Comparison of ENCODE assay signal across 10 cellular contexts in the genomic region with DNA sequence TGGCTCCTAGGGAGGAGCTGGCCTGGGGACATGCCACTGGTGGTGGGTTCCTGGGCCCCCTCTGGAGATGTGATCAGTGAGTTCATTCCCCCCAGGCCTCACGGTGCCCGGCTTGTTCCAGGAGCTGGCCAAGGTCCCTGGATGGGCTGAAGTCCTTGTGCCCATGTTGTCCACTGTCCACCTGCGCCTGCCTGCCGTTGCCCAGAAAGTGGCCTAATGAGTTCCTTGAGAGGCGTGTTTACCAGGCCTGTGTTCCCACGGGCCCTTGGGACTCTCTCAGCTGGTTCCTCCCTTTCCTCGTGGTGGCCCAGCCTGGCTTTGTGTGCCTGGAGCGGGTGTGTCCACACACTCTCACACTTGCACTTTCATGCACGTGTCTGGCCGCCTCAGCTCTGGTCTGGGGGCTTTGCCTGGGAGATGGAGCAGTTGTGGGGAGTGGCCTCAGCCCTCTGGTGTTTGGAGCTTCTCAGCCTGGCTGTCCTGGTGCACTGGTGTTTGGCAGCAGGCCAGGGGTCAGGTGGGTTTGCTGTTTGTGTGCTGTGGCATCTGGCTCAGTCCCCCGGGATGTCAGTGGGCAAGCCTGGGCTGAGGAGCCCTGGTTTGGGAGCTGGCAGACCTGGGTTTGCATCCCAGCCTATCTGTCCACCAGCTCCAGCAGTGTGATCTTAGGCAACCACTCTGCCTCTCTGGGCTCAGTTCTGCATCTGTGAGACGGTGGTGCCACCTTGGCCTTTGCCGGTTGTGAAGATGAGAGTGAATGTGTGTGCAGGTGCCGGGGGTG. TPM values are rescaled to one million over a fixed set of nuclear protein-coding genes. Genes with fewer than 3 reads are reported as not detected.
DNase-seq lines count a peak whose midpoint lies in the region; ATAC-seq and TF ChIP-seq lines count a peak whose summit lies in the region.
"Had no signal": no experiment of that assay in that cellular context is flagged by ENCODE, and none has a peak within 500 bp of the region (broad histone marks: within the 10 kb centered on the region; RNA-seq: fewer than 3 reads in every experiment).

No MANE protein-coding gene starts in this region.

- H3F3A ChIP-seq in MM.1S (ENCODE audit: insufficient read depth, low read length), result peaks cover 14% of the 10 kb centered on the region

- CTCF ChIA-PET in CD4-positive, alpha-beta T cell (lab: Charles Lee), result interaction anchor here (0.6 to 1.8 kb wide), 5 partner anchors 9 to 73 kb away, joined by 3 to 9 read pairs (median 3); no protein-coding TSS in a partner anchor

- H3K27me3 Mint-ChIP-seq in CD4-positive, alpha-beta T cell, result no peaks in the 10 kb centered on the region
- no peaks in the 10 kb centered on the region for H3K27me3 Mint-ChIP-seq in activated naive CD8-positive, alpha-beta T cell treated with anti-CD3 and anti-CD28 coated beads, Interleukin-2, amount 10 ng/mL, durations not matched to agents 7 days and 5 days
- H3K27me3 Mint-ChIP-seq in natural killer cell (ENCODE audit: low read depth in 2 of 2), result no peaks in the 10 kb centered on the region

- H3K36me3 Mint-ChIP-seq in CD4-positive, alpha-beta T cell (ENCODE audit: low read depth), result peaks cover 51% of the 10 kb centered on the region
- H3K36me3 Mint-ChIP-seq in activated naive CD8-positive, alpha-beta T cell treated with anti-CD3 and anti-CD28 coated beads, Interleukin-2, amount 10 ng/mL, durations not matched to agents 7 days and 5 days, result peaks cover 33% of the 10 kb centered on the region
- no peaks in the 10 kb centered on the region for H3K36me3 Mint-ChIP-seq in natural killer cell

- POLR2A ChIA-PET in CD4-positive, alpha-beta T cell (lab: Charles Lee), result interaction anchor here (1.3 to 3.8 kb wide), 3 partner anchors 11 to 29 kb away, joined by 3 to 40 read pairs (median 19); partner anchors contain the start of gene ADCY7
- POLR2A ChIA-PET in activated naive CD8-positive, alpha-beta T cell treated with anti-CD3 and anti-CD28 coated beads, Interleukin-2, amount 10 ng/mL, durations not matched to agents 7 days and 5 days (lab: Charles Lee), result interaction anchor here (1.3 to 3.4 kb wide), 2 partner anchors 11 to 29 kb away, joined by 4 to 20 read pairs; no protein-coding TSS in a partner anchor

- H3K4me1 ChIP-seq in Karpas-422 (ENCODE audit: low read length) (peaks cover 57% of the 10 kb centered on the region), MM.1S (ENCODE audit: low read length) (peaks cover 28% of the 10 kb centered on the region)

- intact Hi-C loops in CD4-positive, alpha-beta T cell (cut with DNase I, micrococcal nuclease), result no loop called here
- intact Hi-C loops in natural killer cell (cut with micrococcal nuclease), result loop anchor here (5.0 kb wide), 2 partner anchors 37 to 57 kb away; no protein-coding TSS in a partner anchor

- no peaks in the 10 kb centered on the region for H3K9me3 Mint-ChIP-seq in CD4-positive, alpha-beta T cell
- peaks cover 2% of the 10 kb centered on the region for H3K9me3 Mint-ChIP-seq in activated naive CD8-positive, alpha-beta T cell treated with anti-CD3 and anti-CD28 coated beads, Interleukin-2, amount 10 ng/mL, durations not matched to agents 7 days and 5 days
- no peaks in the 10 kb centered on the region for H3K9me3 Mint-ChIP-seq in natural killer cell

- peak overlapping the region; percentile 100 for H3K27ac Mint-ChIP-seq in CD4-positive, alpha-beta T cell
- peak overlapping the region; percentile 44 for H3K27ac Mint-ChIP-seq in activated naive CD8-positive, alpha-beta T cell treated with anti-CD3 and anti-CD28 coated beads, Interleukin-2, amount 10 ng/mL, durations not matched to agents 7 days and 5 days
- peak overlapping the region; percentile 91 to 99 for H3K27ac Mint-ChIP-seq in natural killer cell

- H3K4me3 ChIP-seq in Karpas-422 (ENCODE audit: low read length) (no peak overlapping the region; the same call in 1 of the 2 replicates), MM.1S (ENCODE audit: low read length) (no peak overlapping the region)

- H3K4me2 ChIP-seq in Karpas-422 (ENCODE audit: low read depth, low read length, poor library complexity, severe bottlenecking) (peak overlapping the region; percentile 78), MM.1S (ENCODE audit: low read depth, low read length) (no peak overlapping the region)

- H3K9ac ChIP-seq in Karpas-422 (ENCODE audit: low read length) (peak overlapping the region; percentile 66), MM.1S (ENCODE audit: low read length) (no peak overlapping the region)

- no peaks in the 10 kb centered on the region; the same call in 1 of the 2 replicates for H4K20me1 ChIP-seq in Karpas-422 (ENCODE audit: insufficient read depth, low read depth, low read length)
- H4K20me1 ChIP-seq in MM.1S (ENCODE audit: insufficient read depth, low read length), result no peaks in the 10 kb centered on the region

- H3K27ac ChIP-seq in CD4-positive, alpha-beta T cell (ENCODE audit: low read depth, low read length), result peak overlapping the region; percentile 45
- peak overlapping the region; percentile 90 for H3K27ac ChIP-seq in Karpas-422 (ENCODE audit: low read length)
- H3K27ac ChIP-seq in MM.1S (ENCODE audit: low read length), result no peak overlapping the region

- H3K36me3 ChIP-seq in Karpas-422 (ENCODE audit: insufficient read depth, low read length) (peaks cover 5% of the 10 kb centered on the region), MM.1S (replicated peaks; ENCODE audit: insufficient read depth, low read length) (no peaks in the 10 kb centered on the region)

- DNase-seq in CD4-positive, alpha-beta T cell, result peak in 1 of 10 experiments; percentile 26
- DNase-seq in Karpas-422 (peak; percentile 63), natural killer cell (no peak), MM.1S (no peak), islet precursor cell (no peak), anterior cingulate cortex (lab: John Stamatoyannopoulos, UW) (no peak), SIG-M5 treated with dmso at 0.1 percent for 504 hours (lab: John Stamatoyannopoulos, UW; ENCODE audit: unreplicated experiment) (no peak)
- DNase-seq in activated naive CD8-positive, alpha-beta T cell treated with anti-CD3 and anti-CD28 coated beads, Interleukin-2, amount 10 ng/mL, durations not matched to agents 7 days and 5 days, result no peak
- DNase-seq: activated CD4-positive, CD25-positive, alpha-beta regulatory T cell; NCI-H526 treated with DMSO at 0.1 percent for 48 hours had no signal

- peaks cover 71% of the 10 kb centered on the region for H3K4me1 Mint-ChIP-seq in CD4-positive, alpha-beta T cell (ENCODE audit: low read depth)
- peaks cover 46% of the 10 kb centered on the region for H3K4me1 Mint-ChIP-seq in activated naive CD8-positive, alpha-beta T cell treated with anti-CD3 and anti-CD28 coated beads, Interleukin-2, amount 10 ng/mL, durations not matched to agents 7 days and 5 days
- H3K4me1 Mint-ChIP-seq in natural killer cell, result peaks cover 77 to 93% of the 10 kb centered on the region in 2 donors

- H3K9me2 ChIP-seq in Karpas-422 (replicated peaks; ENCODE audit: insufficient read depth, low read length) (no peaks in the 10 kb centered on the region), MM.1S (replicated peaks; ENCODE audit: insufficient read depth, low read length) (no peaks in the 10 kb centered on the region)

- no peaks in the 10 kb centered on the region for H3K9me3 ChIP-seq in CD4-positive, alpha-beta T cell (ENCODE audit: control insufficient read depth, low read length)
- H3K9me3 ChIP-seq in Karpas-422 (ENCODE audit: low read length), result no peaks in the 10 kb centered on the region
- H3K9me3 ChIP-seq in MM.1S (replicated peaks; ENCODE audit: insufficient read depth, low read length), result no peaks in the 10 kb centered on the region

- peak; percentile 33 for ATAC-seq in CD4-positive, alpha-beta T cell (ENCODE audit: poor library complexity)
- no peak for ATAC-seq in activated naive CD8-positive, alpha-beta T cell treated with anti-CD3 and anti-CD28 coated beads, Interleukin-2, amount 10 ng/mL, durations not matched to agents 7 days and 5 days (ENCODE audit: low read depth)
- peak in 2 of 3 donors; percentile 24 to 25 for ATAC-seq in natural killer cell

- peak overlapping the region; percentile 67 for H3K4me3 Mint-ChIP-seq in CD4-positive, alpha-beta T cell
- H3K4me3 Mint-ChIP-seq in activated naive CD8-positive, alpha-beta T cell treated with anti-CD3 and anti-CD28 coated beads, Interleukin-2, amount 10 ng/mL, durations not matched to agents 7 days and 5 days, result no peak overlapping the region
- H3K4me3 Mint-ChIP-seq in natural killer cell, result peak overlapping the region; percentile 91

- TF ChIP-seq CTCF in CD4-positive, alpha-beta T cell (IDR thresholded peaks at IDR 0.05), result no peak
- no peak for TF ChIP-seq CTCF in natural killer cell (IDR thresholded peaks at IDR 0.05)
- no peak for TF ChIP-seq CTCF in MM.1S (IDR thresholded peaks at IDR 0.05; ENCODE audit: low read length)

- no peaks in the 10 kb centered on the region for H3K27me3 ChIP-seq in CD4-positive, alpha-beta T cell (ENCODE audit: control insufficient read depth, insufficient read depth, low read length)
- H3K27me3 ChIP-seq in Karpas-422 (ENCODE audit: low read length) (no peaks in the 10 kb centered on the region), MM.1S (replicated peaks; ENCODE audit: insufficient read depth, low read length) (no peaks in the 10 kb centered on the region)

- H2AFZ ChIP-seq in Karpas-422 (ENCODE audit: low read length) (no peak overlapping the region), MM.1S (ENCODE audit: low read length) (no peak overlapping the region)

- H3K79me2 ChIP-seq in Karpas-422 (ENCODE audit: low read length) (peaks cover 77% of the 10 kb centered on the region), MM.1S (ENCODE audit: low read length) (peaks cover 87% of the 10 kb centered on the region)

RNA-seq across cellular contexts. Expression of gene ADCY7, which starts 18.0 kb away (rescaled TPM):
- total RNA-seq in CD4-positive, alpha-beta T cell, result 100 to 1,000 TPM; 136 to 147 TPM
- total RNA-seq in Karpas-422 (2014; rRNA removed; shearing (Covaris generic); ENCODE audit: low replicate concordance), result 27.5 and 45.5 TPM in 2 replicates
- 100 to 1,000 TPM; 172 to 177 TPM for total RNA-seq in activated naive CD8-positive, alpha-beta T cell treated with anti-CD3 and anti-CD28 coated beads, Interleukin-2, amount 10 ng/mL, durations not matched to agents 7 days and 5 days
- total RNA-seq in natural killer cell, result 100 to 1,000 TPM; 479 to 591 (median 512) TPM

Comparison
In these comparisons a context has a peak if more than half of its experiments do, and no peak if none do; other contexts are left out.
1. H3K27ac Mint-ChIP-seq: peak in every context shown above with its lines; median percentile 100 in CD4-positive, alpha-beta T cell; 95 in natural killer cell; 44 in activated naive CD8-positive, alpha-beta T cell treated with anti-CD3 and anti-CD28 coated beads, Interleukin-2, amount 10 ng/mL, durations not matched to agents 7 days and 5 days.